In genomic region chr20:51928931-51929330, GRCh38 we compare ENCODE assay signal across 31 cellular contexts.
"Had no signal": no experiment of that assay in that cellular context is flagged by ENCODE, and none has a peak within 500 bp of the region (broad histone marks: within the 10 kb centered on the region; RNA-seq: fewer than 3 reads in every experiment).

No MANE protein-coding gene starts in this region.

- H3K4me1 ChIP-seq: adrenal gland, ascending aorta, colonic mucosa, parathyroid adenoma, stomach, thyroid gland, upper lobe of right lung had no signal

- H3K36me3 Mint-ChIP-seq: activated naive CD8-positive, alpha-beta T cell treated with anti-CD3 and anti-CD28 coated beads for 36 hours; brain; mesothelial cell of epicardium; naive B cell; stimulated activated naive B cell treated with anti-CD40 and anti-IgM and Interleukin-4, amounts not matched to agents 10 μg/mL and 1 μg/mL and 100 μg/mL, for 72 hours had no signal

- H3K27ac Mint-ChIP-seq: activated naive CD8-positive, alpha-beta T cell treated with anti-CD3 and anti-CD28 coated beads for 36 hours; brain; effector memory CD8-positive, alpha-beta T cell; mesothelial cell of epicardium; stimulated activated naive B cell treated with anti-CD40 and anti-IgM and Interleukin-4, amounts not matched to agents 10 μg/mL and 1 μg/mL and 100 μg/mL, for 72 hours; T-helper 1 cell treated with Interleukin-12 subunit alpha and Interleukin-12 subunit beta and Interleukin-4 antibody, amounts not matched to agents 30 μg/mL and 1 μg/mL, for 36 hours had no signal

- H3K9me3 ChIP-seq: adrenal gland, ascending aorta, colonic mucosa, stomach, thyroid gland, upper lobe of right lung had no signal

- H3K27me3 Mint-ChIP-seq: brain; naive B cell; stimulated activated naive B cell treated with anti-CD40 and anti-IgM and Interleukin-4, amounts not matched to agents 10 μg/mL and 1 μg/mL and 100 μg/mL, for 72 hours had no signal

- H3K27me3 ChIP-seq: adrenal gland, ascending aorta, cardiac muscle cell, colonic mucosa, thyroid gland, upper lobe of right lung had no signal

- H3K79me2 ChIP-seq: parathyroid adenoma had no signal

- H3K4me1 Mint-ChIP-seq: activated naive CD8-positive, alpha-beta T cell treated with anti-CD3 and anti-CD28 coated beads for 36 hours; stimulated activated naive B cell treated with anti-CD40 and anti-IgM and Interleukin-4, amounts not matched to agents 10 μg/mL and 1 μg/mL and 100 μg/mL, for 72 hours had no signal

- H3K9me3 Mint-ChIP-seq: activated naive CD8-positive, alpha-beta T cell treated with anti-CD3 and anti-CD28 coated beads for 36 hours; brain; effector memory CD8-positive, alpha-beta T cell; mesothelial cell of epicardium; T-helper 1 cell treated with Interleukin-12 subunit alpha and Interleukin-12 subunit beta and Interleukin-4 antibody, amounts not matched to agents 30 μg/mL and 1 μg/mL, for 36 hours had no signal

- H3K4me3 Mint-ChIP-seq: activated naive CD8-positive, alpha-beta T cell treated with anti-CD3 and anti-CD28 coated beads for 36 hours; brain; effector memory CD8-positive, alpha-beta T cell; mesothelial cell of epicardium; naive B cell; stimulated activated naive B cell treated with anti-CD40 and anti-IgM and Interleukin-4, amounts not matched to agents 10 μg/mL and 1 μg/mL and 100 μg/mL, for 72 hours; T-helper 1 cell treated with Interleukin-12 subunit alpha and Interleukin-12 subunit beta and Interleukin-4 antibody, amounts not matched to agents 30 μg/mL and 1 μg/mL, for 36 hours had no signal

- H2AFZ ChIP-seq: parathyroid adenoma had no signal

- H3K27ac ChIP-seq: adrenal gland, ascending aorta, cardiac muscle cell, colonic mucosa, dorsolateral prefrontal cortex, parathyroid adenoma, stomach, thyroid gland, upper lobe of right lung, WERI-Rb-1 had no signal

- DNase-seq: activated CD4-positive, alpha-beta T cell treated with anti-CD3 and anti-CD28 coated beads for 48 hours; activated CD4-positive, alpha-beta T cell treated with anti-CD3 and anti-CD28 coated beads, Interleukin-2, amount 50 U/mL, for 48 hours; activated CD8-positive, alpha-beta memory T cell treated with anti-CD3 and anti-CD28 coated beads for 24 hours; activated effector memory CD4-positive, alpha-beta T cell treated with Interleukin-2 at 50 U/mL for 16 hours; activated naive CD4-positive, alpha-beta T cell treated with Interleukin-2 at 50 U/mL for 16 hours; activated naive CD8-positive, alpha-beta T cell treated with anti-CD3 and anti-CD28 coated beads for 36 hours; adrenal gland; cerebellar nuclear complex; colonic mucosa; dorsolateral prefrontal cortex; effector memory CD8-positive, alpha-beta T cell; left cardiac atrium; left ventricle myocardium superior; mammary epithelial cell; naive B cell; nucleus accumbens; right cardiac atrium; stimulated activated CD4-positive, alpha-beta T cell treated with anti-CD3 and anti-CD28 coated beads, Interleukin-15, amount 100 ng/mL, for 24 hours; stimulated activated CD4-positive, alpha-beta T cell treated with anti-CD3 and anti-CD28 coated beads, Interleukin-2, amount 100 ng/mL, for 24 hours; stimulated activated naive B cell treated with anti-CD40 and anti-IgM and Interleukin-4, amounts not matched to agents 10 μg/mL and 1 μg/mL and 100 μg/mL, for 72 hours; stomach; T-helper 9 cell; thyroid gland; upper lobe of right lung; WERI-Rb-1 had no signal

- H3K36me3 ChIP-seq: adrenal gland, ascending aorta, cardiac muscle cell, colonic mucosa, stomach, thyroid gland, upper lobe of right lung, WERI-Rb-1 had no signal

- H3K4me3 ChIP-seq: adrenal gland, ascending aorta, cardiac muscle cell, colonic mucosa, dorsolateral prefrontal cortex, stomach, thyroid gland, upper lobe of right lung had no signal
